Comparison of ENCODE assay signal across 31 cellular contexts in genomic region chr1:245182028-245182427, GRCh38. TPM values are rescaled to one million over a fixed set of nuclear protein-coding genes. Genes with fewer than 3 reads are reported as not detected.
"Had no signal": no experiment of that assay in that cellular context is flagged by ENCODE, and none has a peak within 500 bp of the region (broad histone marks: within the 10 kb centered on the region; RNA-seq: fewer than 3 reads in every experiment).

No MANE protein-coding gene starts in this region.

- H3K27me3 ChIP-seq: body of pancreas, esophagus squamous epithelium, gastroesophageal sphincter had no signal

- H3K27me3 Mint-ChIP-seq: activated B cell treated with CpG ODN at 0.5 μM for 24 hours; activated CD8-positive, alpha-beta T cell treated with anti-CD3 and anti-CD28 coated beads for 36 hours; activated naive CD8-positive, alpha-beta T cell had no signal

- H3K4me3 ChIP-seq: body of pancreas, coronary artery, esophagus squamous epithelium, gastroesophageal sphincter had no signal

- H3K27ac ChIP-seq: body of pancreas, coronary artery, esophagus squamous epithelium, gastroesophageal sphincter, WERI-Rb-1 had no signal

- H3K27ac Mint-ChIP-seq: activated B cell treated with CpG ODN at 0.5 μM for 24 hours; activated CD8-positive, alpha-beta T cell treated with anti-CD3 and anti-CD28 coated beads for 36 hours; activated naive CD8-positive, alpha-beta T cell; activated T-helper 17 cell treated with anti-CD3 and anti-CD28 coated beads, Interleukin-2, amount 50 U/mL, for 72 hours; dendritic cell treated with granulocyte-macrophage colony-stimulating factor and Interleukin-4, amounts not matched to agents 40 ng/mL and 50 ng/mL, for 4 days; effector memory CD8-positive, alpha-beta T cell; T-helper 17 cell; T-helper 2 cell treated with Interferon-gamma antibody and Interleukin-4, amounts not matched to agents 5 μg/mL and 100 μg/mL, for 36 hours had no signal

- ATAC-seq: activated CD4-positive, CD25-positive, alpha-beta regulatory T cell treated with anti-CD3 and anti-CD28 coated beads, Interleukin-2, amount 50 U/mL, for 24 hours; activated CD8-positive, alpha-beta T cell treated with anti-CD3 and anti-CD28 coated beads for 36 hours; activated T-cell treated with anti-CD3 and anti-CD28 coated beads, Interleukin-2, amount 50 U/mL, for 4 hours; activated T-helper 17 cell treated with anti-CD3 and anti-CD28 coated beads, Interleukin-2, amount 50 U/mL, for 72 hours; body of pancreas; effector memory CD8-positive, alpha-beta T cell; gastroesophageal sphincter; T-helper 17 cell had no signal

- H3K9me3 ChIP-seq: body of pancreas, esophagus squamous epithelium, gastroesophageal sphincter had no signal

- H3K4me1 ChIP-seq: body of pancreas, esophagus squamous epithelium, gastroesophageal sphincter had no signal

- H3K9me3 Mint-ChIP-seq: activated B cell treated with CpG ODN at 0.5 μM for 24 hours; activated CD8-positive, alpha-beta T cell treated with anti-CD3 and anti-CD28 coated beads for 36 hours; activated T-cell treated with anti-CD3 and anti-CD28 coated beads, Interleukin-2, amount 50 U/mL, for 4 hours; activated T-helper 17 cell treated with anti-CD3 and anti-CD28 coated beads, Interleukin-2, amount 50 U/mL, for 72 hours; central memory CD8-positive, alpha-beta T cell; effector memory CD8-positive, alpha-beta T cell; T-helper 2 cell treated with Interferon-gamma antibody and Interleukin-4, amounts not matched to agents 5 μg/mL and 100 μg/mL, for 36 hours had no signal

- H3K4me3 Mint-ChIP-seq: activated B cell treated with CpG ODN at 0.5 μM for 24 hours; activated CD8-positive, alpha-beta T cell treated with anti-CD3 and anti-CD28 coated beads for 36 hours; activated naive CD8-positive, alpha-beta T cell; activated T-cell treated with anti-CD3 and anti-CD28 coated beads, Interleukin-2, amount 50 U/mL, for 4 hours; activated T-helper 17 cell treated with anti-CD3 and anti-CD28 coated beads, Interleukin-2, amount 50 U/mL, for 72 hours; central memory CD8-positive, alpha-beta T cell; dendritic cell treated with granulocyte-macrophage colony-stimulating factor and Interleukin-4, amounts not matched to agents 40 ng/mL and 50 ng/mL, for 4 days; effector memory CD8-positive, alpha-beta T cell; T-helper 17 cell; T-helper 2 cell treated with Interferon-gamma antibody and Interleukin-4, amounts not matched to agents 5 μg/mL and 100 μg/mL, for 36 hours had no signal

- H3K36me3 Mint-ChIP-seq: activated naive CD8-positive, alpha-beta T cell had no signal

- DNase-seq: activated B cell treated with CpG ODN at 0.5 μM for 24 hours; activated CD4-positive, alpha-beta T cell treated with anti-CD3 and anti-CD28 coated beads for 48 hours; activated CD4-positive, alpha-beta T cell treated with anti-CD3 and anti-CD28 coated beads, Interleukin-2, amount 50 U/mL, for 1 hour; activated CD4-positive, alpha-beta T cell treated with anti-CD3 and anti-CD28 coated beads, Interleukin-2, amount 50 U/mL, for 48 hours; activated CD8-positive, alpha-beta memory T cell treated with anti-CD3 and anti-CD28 coated beads for 24 hours; activated CD8-positive, alpha-beta T cell treated with anti-CD3 and anti-CD28 coated beads for 36 hours; activated effector memory CD4-positive, alpha-beta T cell treated with Interleukin-2 at 50 U/mL for 16 hours; activated gamma-delta T cell treated with Interleukin-2 at 50 U/mL for 16 hours; activated naive CD4-positive, alpha-beta T cell treated with anti-CD3 and anti-CD28 coated beads, Interleukin-2, amount 50 U/mL, for 16 hours; activated naive CD4-positive, alpha-beta T cell treated with Interleukin-2 at 50 U/mL for 16 hours; activated T-cell treated with anti-CD3 and anti-CD28 coated beads, Interleukin-2, amount 50 U/mL, for 4 hours; amygdala; aorta; body of pancreas; effector CD4-positive, alpha-beta T cell; effector memory CD8-positive, alpha-beta T cell; erythroblast; esophagus squamous epithelium; foreskin melanocyte; T-helper 1 cell; T-helper 17 cell; T1000; WERI-Rb-1 had no signal

- H3K36me3 ChIP-seq: esophagus squamous epithelium, gastroesophageal sphincter, WERI-Rb-1 had no signal

- H3K4me1 Mint-ChIP-seq: activated B cell treated with CpG ODN at 0.5 μM for 24 hours; activated T-helper 17 cell treated with anti-CD3 and anti-CD28 coated beads, Interleukin-2, amount 50 U/mL, for 72 hours; central memory CD8-positive, alpha-beta T cell; T-helper 17 cell had no signal

RNA-seq across cellular contexts. Expression of gene KIF26B, which starts 27.2 kb away (rescaled TPM):
- total RNA-seq: activated T-helper 17 cell treated with anti-CD3 and anti-CD28 coated beads, Interleukin-2, amount 50 U/mL, for 72 hours; T-helper 17 cell had no signal
